In the genomic region with DNA sequence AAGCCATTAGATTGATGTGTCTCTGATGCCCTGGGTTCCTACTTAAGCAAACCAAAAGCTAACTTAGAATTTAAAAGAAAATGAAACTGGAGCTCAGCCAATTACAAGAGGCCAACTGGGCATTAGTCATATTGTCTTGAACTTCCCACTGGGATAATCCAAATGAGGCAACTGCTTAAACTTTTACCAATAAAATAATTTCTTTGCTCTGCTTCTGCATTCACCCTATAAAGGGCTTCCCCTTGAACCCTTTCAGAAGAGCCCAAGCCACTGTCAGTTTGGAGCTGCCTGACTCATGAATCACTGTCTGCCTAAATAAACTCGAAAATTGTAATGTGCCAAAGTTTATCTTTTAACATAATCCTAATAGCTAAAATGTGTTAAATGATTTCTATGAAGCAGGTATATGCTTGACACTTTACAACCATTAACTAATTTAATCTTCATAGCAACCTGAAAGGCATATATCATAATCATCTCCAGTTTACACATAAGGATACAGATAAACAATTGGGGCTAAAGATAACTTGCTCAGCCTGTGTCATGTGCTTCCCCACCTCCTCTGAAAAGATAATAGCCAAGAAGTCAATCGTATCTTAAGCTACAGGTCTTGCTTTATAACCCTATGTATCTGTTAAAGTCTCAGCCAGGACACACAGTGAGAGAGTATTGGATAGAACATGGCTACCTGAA, we compare ENCODE assay signal across 10 cellular contexts. TPM values are rescaled to one million over a fixed set of nuclear protein-coding genes. Genes with fewer than 3 reads are reported as not detected.
DNase-seq lines count a peak whose midpoint lies in the region; ATAC-seq and TF ChIP-seq lines count a peak whose summit lies in the region.
"Had no signal": no experiment of that assay in that cellular context is flagged by ENCODE, and none has a peak within 500 bp of the region (broad histone marks: within the 10 kb centered on the region; RNA-seq: fewer than 3 reads in every experiment).

No MANE protein-coding gene starts in this region.

- H3K27me3 Mint-ChIP-seq in activated CD8-positive, alpha-beta T cell treated with anti-CD3 and anti-CD28 coated beads, Interleukin-2, amount 10 ng/mL, durations not matched to agents 7 days and 5 days (ENCODE audit: low read depth), result peaks cover 9% of the 10 kb centered on the region
- H3K27me3 Mint-ChIP-seq in memory B cell, result no peaks in the 10 kb centered on the region
- H3K27me3 Mint-ChIP-seq in glutamatergic neuron (ENCODE audit: unreplicated experiment), result peaks cover 2% of the 10 kb centered on the region

- no peak overlapping the region for H3K4me3 Mint-ChIP-seq in activated CD8-positive, alpha-beta T cell treated with anti-CD3 and anti-CD28 coated beads, Interleukin-2, amount 10 ng/mL, durations not matched to agents 7 days and 5 days
- H3K4me3 Mint-ChIP-seq in memory B cell (no peak overlapping the region), glutamatergic neuron (ENCODE audit: unreplicated experiment) (no peak overlapping the region)
- H3K4me3 Mint-ChIP-seq: brain had no signal

- CTCF ChIA-PET in activated CD8-positive, alpha-beta T cell treated with anti-CD3 and anti-CD28 coated beads, Interleukin-2, amount 10 ng/mL, durations not matched to agents 7 days and 5 days (lab: Charles Lee), result interaction anchor here (1.1 to 2.4 kb wide), 9 partner anchors 8 to 663 kb away, joined by 3 to 22 read pairs (median 5); a partner anchor contains a TSS

- in situ Hi-C loops in GM13976 (cut with MboI; ENCODE audit: low sequenced_read_pairs, unreplicated experiment), result no loop called here

- POLR2A ChIA-PET in activated CD8-positive, alpha-beta T cell treated with anti-CD3 and anti-CD28 coated beads, Interleukin-2, amount 10 ng/mL, durations not matched to agents 7 days and 5 days (lab: Charles Lee), result interaction anchor here (1.2 to 2.4 kb wide), 2 partner anchors 9 to 16 kb away, joined by 4 to 17 read pairs; a partner anchor contains a TSS

- peak; percentile 15 for ATAC-seq in HG02852 (IDR thresholded peaks at IDR 0.05; ENCODE audit: unreplicated experiment)
- peak; percentile 10 for ATAC-seq in activated CD8-positive, alpha-beta T cell treated with anti-CD3 and anti-CD28 coated beads, Interleukin-2, amount 10 ng/mL, durations not matched to agents 7 days and 5 days
- ATAC-seq in memory B cell (ENCODE audit: low read depth), result no peak
- ATAC-seq in mucosa of descending colon, result no peak

- peak; percentile 86 for DNase-seq in EH (ENCODE audit: low read depth)
- no peak for DNase-seq in activated CD8-positive, alpha-beta T cell treated with anti-CD3 and anti-CD28 coated beads, Interleukin-2, amount 10 ng/mL, durations not matched to agents 7 days and 5 days
- DNase-seq in memory B cell (ENCODE audit: low spot score in 2 of 2), result no peak
- no peak for DNase-seq in GM13976 (ENCODE audit: low spot score)
- DNase-seq in glutamatergic neuron, result no peak
- no peak for DNase-seq in NOMO-1 (lab: John Stamatoyannopoulos, UW; ENCODE audit: unreplicated experiment in 2 of 2)
- no peak for DNase-seq in mucosa of descending colon

- peaks cover 16% of the 10 kb centered on the region for H3K4me1 Mint-ChIP-seq in activated CD8-positive, alpha-beta T cell treated with anti-CD3 and anti-CD28 coated beads, Interleukin-2, amount 10 ng/mL, durations not matched to agents 7 days and 5 days (ENCODE audit: low read depth)
- H3K4me1 Mint-ChIP-seq in memory B cell, result peaks cover 8% of the 10 kb centered on the region
- H3K4me1 Mint-ChIP-seq in glutamatergic neuron (ENCODE audit: low read depth, unreplicated experiment), result no peaks in the 10 kb centered on the region
- H3K4me1 Mint-ChIP-seq: brain had no signal

- intact Hi-C loops in mucosa of descending colon (cut with DNase I, micrococcal nuclease), result no loop called here

- H3K36me3 ChIP-seq in mucosa of descending colon (ENCODE audit: low read depth), result no peaks in the 10 kb centered on the region

- no peak for TF ChIP-seq CTCF in GM13976 (IDR thresholded peaks at IDR 0.05; ENCODE audit: borderline replicate concordance, control extremely low read depth, extremely low read depth, insufficient read depth, missing control alignments)
- TF ChIP-seq CTCF in glutamatergic neuron (IDR thresholded peaks at IDR 0.05; ENCODE audit: partially characterized antibody, unreplicated experiment), result no peak
- no peak for TF ChIP-seq CTCF in mucosa of descending colon (IDR thresholded peaks at IDR 0.05)

- no peak overlapping the region for H3K4me3 ChIP-seq in mucosa of descending colon

- H3K27ac Mint-ChIP-seq in activated CD8-positive, alpha-beta T cell treated with anti-CD3 and anti-CD28 coated beads, Interleukin-2, amount 10 ng/mL, durations not matched to agents 7 days and 5 days, result peak overlapping the region; percentile 91
- H3K27ac Mint-ChIP-seq in memory B cell (peak overlapping the region; percentile 86), glutamatergic neuron (ENCODE audit: unreplicated experiment) (no peak overlapping the region)

- H3K9me3 ChIP-seq in mucosa of descending colon, result no peaks in the 10 kb centered on the region

- no peaks in the 10 kb centered on the region for H3K9me3 Mint-ChIP-seq in activated CD8-positive, alpha-beta T cell treated with anti-CD3 and anti-CD28 coated beads, Interleukin-2, amount 10 ng/mL, durations not matched to agents 7 days and 5 days (ENCODE audit: insufficient read depth)
- H3K9me3 Mint-ChIP-seq in memory B cell, result no peaks in the 10 kb centered on the region
- H3K9me3 Mint-ChIP-seq in glutamatergic neuron (ENCODE audit: unreplicated experiment), result no peaks in the 10 kb centered on the region

- peaks cover 22% of the 10 kb centered on the region for H3K36me3 Mint-ChIP-seq in activated CD8-positive, alpha-beta T cell treated with anti-CD3 and anti-CD28 coated beads, Interleukin-2, amount 10 ng/mL, durations not matched to agents 7 days and 5 days (ENCODE audit: low read depth)
- H3K36me3 Mint-ChIP-seq in memory B cell, result peaks cover 3% of the 10 kb centered on the region
- no peaks in the 10 kb centered on the region for H3K36me3 Mint-ChIP-seq in glutamatergic neuron (ENCODE audit: unreplicated experiment)
- H3K36me3 Mint-ChIP-seq: brain had no signal

- H3K4me1 ChIP-seq in mucosa of descending colon (ENCODE audit: low read depth), result peaks cover 10% of the 10 kb centered on the region

RNA-seq across cellular contexts. Expression of a gene that starts 11.5 kb away (rescaled TPM):
- under 1 TPM; 0.74 to 0.83 TPM for total RNA-seq in activated CD8-positive, alpha-beta T cell treated with anti-CD3 and anti-CD28 coated beads, Interleukin-2, amount 10 ng/mL, durations not matched to agents 7 days and 5 days
- total RNA-seq in glutamatergic neuron (ENCODE audit: unreplicated experiment) (not detected), mucosa of descending colon (under 1 TPM; 0.28 to 0.49 (median 0.41) TPM)
- total RNA-seq: NCI-H460 had no signal

RNA-seq across cellular contexts. Expression of a gene that starts 15.2 kb away (rescaled TPM):
- 1 to 10 TPM; 4.9 to 5.1 TPM for total RNA-seq in activated CD8-positive, alpha-beta T cell treated with anti-CD3 and anti-CD28 coated beads, Interleukin-2, amount 10 ng/mL, durations not matched to agents 7 days and 5 days
- 1.1 TPM for total RNA-seq in glutamatergic neuron (ENCODE audit: unreplicated experiment)
- 1 to 10 TPM in 2 of 3 donors, under 1 TPM in 1; 0.31 to 2.5 (median 1.4) TPM for total RNA-seq in mucosa of descending colon

RNA-seq across cellular contexts. Expression of a gene that starts 51.4 kb away (rescaled TPM):
- total RNA-seq in activated CD8-positive, alpha-beta T cell treated with anti-CD3 and anti-CD28 coated beads, Interleukin-2, amount 10 ng/mL, durations not matched to agents 7 days and 5 days, result not detected
- not detected for total RNA-seq in glutamatergic neuron (ENCODE audit: unreplicated experiment)
- total RNA-seq in mucosa of descending colon, result 1 to 10 TPM in 1 of 3 donors, under 1 TPM in 2; 0.38 to 1.2 (median 0.39) TPM

Comparison
In these comparisons a context has a peak if more than half of its experiments do, and no peak if none do; other contexts are left out.
1. ATAC-seq: peak in HG02852 (single experiment) and activated CD8-positive, alpha-beta T cell treated with anti-CD3 and anti-CD28 coated beads, Interleukin-2, amount 10 ng/mL, durations not matched to agents 7 days and 5 days (single experiment); none in memory B cell (single experiment) and mucosa of descending colon (single experiment).